15 cellular contexts compared by ENCODE assay signal in the genomic region with DNA sequence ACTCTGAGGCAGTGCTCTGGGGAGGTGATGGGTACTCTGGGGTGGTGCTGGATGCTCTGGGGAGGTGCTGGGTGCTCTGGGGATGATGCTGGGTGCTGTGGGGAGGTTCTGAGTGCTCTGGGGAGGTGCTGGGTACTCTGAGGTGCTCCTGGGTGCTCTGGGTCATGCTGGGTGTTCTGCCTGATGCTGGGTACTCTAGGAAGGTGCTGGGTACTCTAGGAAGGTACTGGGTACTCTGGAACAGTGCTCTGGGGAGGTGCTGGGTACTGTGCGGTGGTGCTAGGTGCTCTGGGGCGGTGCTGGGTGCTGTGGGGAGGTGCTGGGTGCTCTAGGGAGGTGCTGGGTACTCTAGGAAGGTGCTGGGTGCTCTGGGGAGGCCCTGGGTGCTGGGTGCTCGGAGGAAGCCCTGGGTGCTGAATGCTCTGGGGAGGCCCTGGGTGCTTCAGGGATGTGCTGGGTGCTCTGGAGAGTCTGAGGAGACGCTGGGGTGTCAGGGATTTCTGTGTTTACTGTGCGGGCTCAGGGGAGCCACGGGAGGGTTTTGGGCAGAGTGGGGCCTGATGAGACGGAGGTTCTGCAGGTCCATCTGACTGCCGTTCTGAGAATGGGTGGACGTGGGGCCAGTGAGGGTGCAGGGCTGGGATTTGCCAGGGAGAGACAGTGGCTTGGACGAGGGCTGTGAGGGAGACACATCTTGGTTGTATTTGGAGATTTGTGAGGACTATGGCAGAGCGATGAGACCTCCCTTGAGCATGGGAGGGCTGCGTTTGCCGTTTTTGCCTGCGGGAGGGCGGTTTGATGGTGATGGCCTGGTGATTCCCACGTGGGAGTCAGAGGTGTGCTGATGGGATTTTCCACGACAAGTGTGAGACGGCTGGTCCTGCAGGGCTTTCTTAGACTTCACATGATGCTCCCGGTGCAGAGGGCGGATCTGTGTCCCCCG.
"Had no signal": no experiment of that assay in that cellular context is flagged by ENCODE, and none has a peak within 500 bp of the region (broad histone marks: within the 10 kb centered on the region; RNA-seq: fewer than 3 reads in every experiment).

No MANE protein-coding gene starts in this region.

- H3K27ac ChIP-seq: heart left ventricle, thyroid gland, uterus had no signal

- H3K9me3 Mint-ChIP-seq: activated naive CD8-positive, alpha-beta T cell treated with anti-CD3 and anti-CD28 coated beads for 36 hours; memory B cell; WTC11 had no signal

- ATAC-seq: heart left ventricle, left lobe of liver, WTC11 had no signal

- DNase-seq: activated CD4-positive, alpha-beta T cell treated with anti-CD3 and anti-CD28 coated beads, Interleukin-2, amount 50 U/mL, for 1 hour; activated naive CD8-positive, alpha-beta T cell treated with anti-CD3 and anti-CD28 coated beads for 36 hours; activated T-cell treated with anti-CD3 and anti-CD28 coated beads, Interleukin-2, amount 50 U/mL, for 1 hour; anterior cingulate cortex; effector CD8-positive, alpha-beta T cell; foreskin melanocyte; small intestine; thyroid gland; uterus had no signal

- H3K4me1 Mint-ChIP-seq: activated naive CD8-positive, alpha-beta T cell treated with anti-CD3 and anti-CD28 coated beads for 36 hours had no signal

- H3K4me1 ChIP-seq: uterus had no signal

- H3K27ac Mint-ChIP-seq: activated naive CD8-positive, alpha-beta T cell treated with anti-CD3 and anti-CD28 coated beads for 36 hours; memory B cell; WTC11 had no signal

- H3K4me3 ChIP-seq: heart left ventricle, thyroid gland, uterus had no signal

- H3K36me3 Mint-ChIP-seq: activated naive CD8-positive, alpha-beta T cell treated with anti-CD3 and anti-CD28 coated beads for 36 hours; memory B cell; WTC11 had no signal

- H3K36me3 ChIP-seq: heart left ventricle, thyroid gland, uterus had no signal

- H3K9me3 ChIP-seq: heart left ventricle, thyroid gland, uterus had no signal

- H3K27me3 ChIP-seq: thyroid gland, uterus had no signal

- FAIRE-seq: bronchial epithelial cell, colon, small intestine had no signal

- H3K4me3 Mint-ChIP-seq: activated naive CD8-positive, alpha-beta T cell treated with anti-CD3 and anti-CD28 coated beads for 36 hours; memory B cell; WTC11 had no signal
